Comparison of ENCODE assay signal across 1 cellular context in the genomic region with DNA sequence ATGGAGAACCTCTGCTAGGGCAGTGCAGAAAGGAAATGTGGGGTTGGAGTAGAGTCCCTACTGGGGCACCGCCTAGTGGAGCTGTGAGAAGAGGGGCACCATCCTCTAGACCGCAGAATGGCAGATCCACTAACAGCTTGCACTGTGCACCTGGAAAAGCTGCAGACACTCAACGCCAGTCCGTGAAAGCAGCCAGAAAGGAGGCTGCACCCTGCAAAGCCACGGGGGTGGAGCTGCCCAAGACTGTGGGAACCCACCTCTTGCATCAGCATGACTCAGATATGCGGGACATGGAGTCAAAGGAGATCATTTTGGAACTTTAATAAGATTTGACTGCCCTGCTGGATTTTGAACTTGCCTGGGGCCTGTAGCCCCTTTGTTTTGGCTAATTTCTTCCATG.
TF ChIP-seq lines count a peak whose summit lies in the region.

No MANE protein-coding gene starts in this region.

TF ChIP-seq in K562, 482 proteins besides CTCF, POLR2A, EP300 and RAD21 (continued from another document):
- TF ChIP-seq ZNF511 (CRISPR knock-in tag; IDR thresholded peaks at IDR 0.05) (no peak), TAF7 (tag; IDR thresholded peaks at IDR 0.05) (no peak), RFX5 (IDR thresholded peaks at IDR 0.05; ENCODE audit: low read depth, low read length) (no peak), CBFB (CRISPR knock-in tag; IDR thresholded peaks at IDR 0.05) (no peak), ILK (tag; IDR thresholded peaks at IDR 0.05; ENCODE audit: borderline replicate concordance, low read depth) (no peak), DNMT1 (IDR thresholded peaks at IDR 0.05) (no peak), NFE2 (IDR thresholded peaks at IDR 0.05; ENCODE audit: low read depth) (peak; percentile 49), ZSCAN29 (IDR thresholded peaks at IDR 0.05) (no peak), ZNF184 (CRISPR knock-in tag; IDR thresholded peaks at IDR 0.05) (no peak), HOXB6 (CRISPR knock-in tag; IDR thresholded peaks at IDR 0.05; ENCODE audit: borderline replicate concordance) (no peak), JUND (IDR thresholded peaks at IDR 0.05; ENCODE audit: borderline replicate concordance, low read depth, low read length) (peak; percentile 63), JUND (tag; IDR thresholded peaks at IDR 0.05; ENCODE audit: borderline replicate concordance, low read depth, low read length) (no peak; the same call in 2 of the 3 replicates), BCOR (IDR thresholded peaks at IDR 0.05) (no peak), POLR2B (IDR thresholded peaks at IDR 0.05; ENCODE audit: low read depth, partially characterized antibody) (no peak)
- TF ChIP-seq, protein P1, sequence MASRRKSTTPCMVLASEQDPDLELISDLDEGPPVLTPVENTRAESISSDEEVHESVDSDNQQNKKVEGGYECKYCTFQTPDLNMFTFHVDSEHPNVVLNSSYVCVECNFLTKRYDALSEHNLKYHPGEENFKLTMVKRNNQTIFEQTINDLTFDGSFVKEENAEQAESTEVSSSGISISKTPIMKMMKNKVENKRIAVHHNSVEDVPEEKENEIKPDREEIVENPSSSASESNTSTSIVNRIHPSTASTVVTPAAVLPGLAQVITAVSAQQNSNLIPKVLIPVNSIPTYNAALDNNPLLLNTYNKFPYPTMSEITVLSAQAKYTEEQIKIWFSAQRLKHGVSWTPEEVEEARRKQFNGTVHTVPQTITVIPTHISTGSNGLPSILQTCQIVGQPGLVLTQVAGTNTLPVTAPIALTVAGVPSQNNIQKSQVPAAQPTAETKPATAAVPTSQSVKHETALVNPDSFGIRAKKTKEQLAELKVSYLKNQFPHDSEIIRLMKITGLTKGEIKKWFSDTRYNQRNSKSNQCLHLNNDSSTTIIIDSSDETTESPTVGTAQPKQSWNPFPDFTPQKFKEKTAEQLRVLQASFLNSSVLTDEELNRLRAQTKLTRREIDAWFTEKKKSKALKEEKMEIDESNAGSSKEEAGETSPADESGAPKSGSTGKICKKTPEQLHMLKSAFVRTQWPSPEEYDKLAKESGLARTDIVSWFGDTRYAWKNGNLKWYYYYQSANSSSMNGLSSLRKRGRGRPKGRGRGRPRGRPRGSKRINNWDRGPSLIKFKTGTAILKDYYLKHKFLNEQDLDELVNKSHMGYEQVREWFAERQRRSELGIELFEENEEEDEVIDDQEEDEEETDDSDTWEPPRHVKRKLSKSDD (conservative IDR thresholded peaks at IDR 0.05; ENCODE audit: low read length): no peak
- TF ChIP-seq, protein P2, sequence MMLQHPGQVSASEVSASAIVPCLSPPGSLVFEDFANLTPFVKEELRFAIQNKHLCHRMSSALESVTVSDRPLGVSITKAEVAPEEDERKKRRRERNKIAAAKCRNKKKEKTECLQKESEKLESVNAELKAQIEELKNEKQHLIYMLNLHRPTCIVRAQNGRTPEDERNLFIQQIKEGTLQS (IDR thresholded peaks at IDR 0.05): peak; percentile 90
- TF ChIP-seq, protein P2 (CRISPR knock-in tag; conservative IDR thresholded peaks at IDR 0.05): no peak
- TF ChIP-seq, protein P3, sequence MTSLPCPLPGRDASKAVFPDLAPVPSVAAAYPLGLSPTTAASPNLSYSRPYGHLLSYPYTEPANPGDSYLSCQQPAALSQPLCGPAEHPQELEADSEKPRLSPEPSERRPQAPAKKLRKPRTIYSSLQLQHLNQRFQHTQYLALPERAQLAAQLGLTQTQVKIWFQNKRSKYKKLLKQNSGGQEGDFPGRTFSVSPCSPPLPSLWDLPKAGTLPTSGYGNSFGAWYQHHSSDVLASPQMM (CRISPR knock-in tag; IDR thresholded peaks at IDR 0.05): no peak
TF ChIP-seq in K562: peak in this region for 6.
